Comparison of ENCODE assay signal across 1 cellular context in genomic region chr15:40047413-40048154, GRCh38.
TF ChIP-seq lines count a peak whose summit lies in the region.

No MANE protein-coding gene starts in this region.

TF ChIP-seq in SK-N-SH, 30 proteins besides CTCF, POLR2A, EP300 and RAD21 (continued from another document):
- TF ChIP-seq REST (IDR thresholded peaks at IDR 0.05; ENCODE audit: low read depth, low read length): no peak
- TF ChIP-seq TAF1 (IDR thresholded peaks at IDR 0.05; ENCODE audit: borderline replicate concordance, low read depth, low read length): no peak
- TF ChIP-seq MEF2A (IDR thresholded peaks at IDR 0.05; ENCODE audit: borderline replicate concordance, low read depth): no peak
- no peak for TF ChIP-seq RFX5 (IDR thresholded peaks at IDR 0.05; ENCODE audit: low read length)
- TF ChIP-seq RXRA (IDR thresholded peaks at IDR 0.05; ENCODE audit: borderline replicate concordance, low read depth): no peak
- no peak for TF ChIP-seq NFIC (IDR thresholded peaks at IDR 0.05; ENCODE audit: borderline replicate concordance)
- TF ChIP-seq MXI1 (IDR thresholded peaks at IDR 0.05; ENCODE audit: low read depth, low read length): no peak
- TF ChIP-seq TCF12 (IDR thresholded peaks at IDR 0.05): no peak
- TF ChIP-seq FOXM1 (IDR thresholded peaks at IDR 0.05; ENCODE audit: low read depth): no peak
- TF ChIP-seq FOXJ3 (CRISPR knock-in tag; IDR thresholded peaks at IDR 0.05): no peak
- TF ChIP-seq SIN3A (IDR thresholded peaks at IDR 0.05; ENCODE audit: borderline replicate concordance, low read depth, low read length): no peak
- TF ChIP-seq POLR2AphosphoS5 (IDR thresholded peaks at IDR 0.05; ENCODE audit: low read depth, low read length): no peak
- no peak for TF ChIP-seq EZH2phosphoT487 (IDR thresholded peaks at IDR 0.05; ENCODE audit: borderline replicate concordance, low read depth)
- no peak for TF ChIP-seq USF2 (IDR thresholded peaks at IDR 0.05; ENCODE audit: borderline replicate concordance, low read depth, low read length)
- TF ChIP-seq YY1 (IDR thresholded peaks at IDR 0.05; ENCODE audit: low read depth): no peak
- no peak for TF ChIP-seq IRF3 (IDR thresholded peaks at IDR 0.05; ENCODE audit: low read depth, low read length)
- no peak for TF ChIP-seq ELF1 (IDR thresholded peaks at IDR 0.05)
- no peak for TF ChIP-seq SMC3 (IDR thresholded peaks at IDR 0.05; ENCODE audit: low read depth, low read length)
